In the genomic region with DNA sequence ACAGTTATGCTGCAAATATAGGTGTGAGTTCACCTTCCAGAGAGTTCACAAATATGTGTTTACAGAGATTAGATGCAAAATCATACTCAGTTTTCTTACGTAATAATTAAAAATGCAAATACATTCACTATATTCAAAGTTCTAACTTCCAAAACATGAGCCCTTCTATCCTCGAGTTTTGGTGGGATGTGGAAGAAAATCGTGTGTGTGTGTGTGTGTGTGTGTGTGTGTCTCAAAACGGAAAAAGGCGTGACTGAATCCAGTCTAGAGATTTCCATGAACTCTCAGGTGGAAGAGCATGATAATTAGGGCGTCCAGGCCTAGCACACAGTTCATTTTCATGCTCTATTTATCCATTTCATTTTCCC, we compare ENCODE assay signal across 11 cellular contexts. TPM values are rescaled to one million over a fixed set of nuclear protein-coding genes. Genes with fewer than 3 reads are reported as not detected.
A peak's percentile ranks its signal among the peaks of the same experiment; 100 is the strongest.
DNase-seq lines count a peak whose midpoint lies in the region; ATAC-seq and TF ChIP-seq lines count a peak whose summit lies in the region.
"Had no signal": no experiment of that assay in that cellular context is flagged by ENCODE, and none has a peak within 500 bp of the region (broad histone marks: within the 10 kb centered on the region; RNA-seq: fewer than 3 reads in every experiment).

No MANE protein-coding gene starts in this region.

- H3K4me1 ChIP-seq in ES-I3 (ENCODE audit: insufficient read depth, low read length) (peaks cover 7% of the 10 kb centered on the region; the same call in 1 of the 2 replicates), MM.1S (ENCODE audit: low read length) (peaks cover 12% of the 10 kb centered on the region; the same call in 1 of the 2 replicates), colonic mucosa (peaks cover 4% of the 10 kb centered on the region), muscle layer of duodenum (ENCODE audit: control insufficient read depth in 1 of 2, insufficient read depth in 2 of 2, low read length in 2 of 2) (no peaks in the 10 kb centered on the region), BE2C (no peaks in the 10 kb centered on the region)

- DNase-seq in MM.1S (no peak), colonic mucosa (no peak), BE2C (no peak), CD14-positive monocyte (ENCODE audit: low spot score) (no peak), NCI-H774 (lab: John Stamatoyannopoulos, UW) (no peak)

- H3K4me3 ChIP-seq in MM.1S (ENCODE audit: low read length), result peak overlapping the region; percentile 93
- H3K4me3 ChIP-seq in colonic mucosa, result peak overlapping the region; percentile 66
- peak overlapping the region in 1 of 2 donors; percentile 55 for H3K4me3 ChIP-seq in muscle layer of duodenum (ENCODE audit: low read depth in 1 of 2, low read length in 2 of 2)
- H3K4me3 ChIP-seq in BE2C (ENCODE audit: low read depth, low read length), result no peak overlapping the region

- no peaks in the 10 kb centered on the region for H3K9me2 ChIP-seq in MM.1S (replicated peaks; ENCODE audit: insufficient read depth, low read length)

- H3K36me3 ChIP-seq in ES-I3 (ENCODE audit: insufficient read depth, low read length), result no peaks in the 10 kb centered on the region
- no peaks in the 10 kb centered on the region for H3K36me3 ChIP-seq in MM.1S (replicated peaks; ENCODE audit: insufficient read depth, low read length)
- H3K36me3 ChIP-seq in colonic mucosa, result no peaks in the 10 kb centered on the region
- H3K36me3 ChIP-seq in muscle layer of duodenum (ENCODE audit: control insufficient read depth in 1 of 2, insufficient read depth in 2 of 2, low read length in 2 of 2), result no peaks in the 10 kb centered on the region
- H3K36me3 ChIP-seq in BE2C, result no peaks in the 10 kb centered on the region

- H3K4me1 Mint-ChIP-seq in CD14-positive monocyte, result peaks cover 16% of the 10 kb centered on the region
- H3K4me1 Mint-ChIP-seq: activated T-helper 17 cell treated with anti-CD3 and anti-CD28 coated beads, Interleukin-2, amount 50 U/mL, for 72 hours had no signal

- peak overlapping the region; percentile 84 for H3K4me2 ChIP-seq in MM.1S (ENCODE audit: low read depth, low read length)

- H3K27me3 ChIP-seq in MM.1S (replicated peaks; ENCODE audit: insufficient read depth, low read length) (no peaks in the 10 kb centered on the region), colonic mucosa (no peaks in the 10 kb centered on the region), muscle layer of duodenum (ENCODE audit: low read depth, low read length) (no peaks in the 10 kb centered on the region), BE2C (peaks cover 16% of the 10 kb centered on the region)

- TF ChIP-seq CTCF in MM.1S (IDR thresholded peaks at IDR 0.05; ENCODE audit: low read length) (no peak), colonic mucosa (IDR thresholded peaks at IDR 0.05) (no peak), BE2C (IDR thresholded peaks at IDR 0.05; ENCODE audit: low read depth, low read length) (no peak), CD14-positive monocyte (IDR thresholded peaks at IDR 0.05) (no peak)

- no peaks in the 10 kb centered on the region for H3K9me3 ChIP-seq in ES-I3 (ENCODE audit: control insufficient read depth, insufficient read depth, low read length)
- H3K9me3 ChIP-seq in MM.1S (replicated peaks; ENCODE audit: insufficient read depth, low read length), result no peaks in the 10 kb centered on the region
- H3K9me3 ChIP-seq in colonic mucosa, result no peaks in the 10 kb centered on the region
- no peaks in the 10 kb centered on the region for H3K9me3 ChIP-seq in muscle layer of duodenum (ENCODE audit: control insufficient read depth in 1 of 2, low read length in 2 of 2)
- H3K9me3 ChIP-seq in BE2C, result no peaks in the 10 kb centered on the region

- H3F3A ChIP-seq in MM.1S (ENCODE audit: insufficient read depth, low read length), result peaks cover 20% of the 10 kb centered on the region

- intact Hi-C loops in colonic mucosa (cut with DNase I) (no loop called here), CD14-positive monocyte (cut with micrococcal nuclease) (no loop called here)

- H3K27ac ChIP-seq in MM.1S (ENCODE audit: low read length) (peak overlapping the region; percentile 77; the same call in 1 of the 2 replicates), colonic mucosa (peak overlapping the region; percentile 97), muscle layer of duodenum (ENCODE audit: low read length) (peak overlapping the region; percentile 87)
- H3K27ac ChIP-seq: SK-N-MC had no signal

- peak overlapping the region; percentile 92; the same call in 1 of the 2 replicates for H2AFZ ChIP-seq in MM.1S (ENCODE audit: low read length)

- H3K36me3 Mint-ChIP-seq in CD14-positive monocyte, result peaks cover 2 to 8% of the 10 kb centered on the region in 2 donors

- H3K4me3 Mint-ChIP-seq in CD14-positive monocyte, result peak overlapping the region in 1 of 2 donors; percentile 93

- H3K79me2 ChIP-seq in MM.1S (ENCODE audit: low read length), result peaks cover 33% of the 10 kb centered on the region

- H3K27me3 Mint-ChIP-seq in CD14-positive monocyte (ENCODE audit: low read depth in 3 of 3), result peaks cover 30 to 43% (median 37%) of the 10 kb centered on the region in 3 donors

- no peaks in the 10 kb centered on the region for H4K20me1 ChIP-seq in MM.1S (ENCODE audit: insufficient read depth, low read length)

- no peak for ATAC-seq in GM19467 (IDR thresholded peaks at IDR 0.05; ENCODE audit: unreplicated experiment)
- ATAC-seq: activated T-helper 17 cell treated with anti-CD3 and anti-CD28 coated beads, Interleukin-2, amount 50 U/mL, for 72 hours had no signal

- no peak overlapping the region for H3K27ac Mint-ChIP-seq in CD14-positive monocyte
- H3K27ac Mint-ChIP-seq: activated T-helper 17 cell treated with anti-CD3 and anti-CD28 coated beads, Interleukin-2, amount 50 U/mL, for 72 hours had no signal

- H3K9ac ChIP-seq in ES-I3 (ENCODE audit: low read depth, low read length) (peak overlapping the region; percentile 98), MM.1S (ENCODE audit: low read length) (peak overlapping the region; percentile 84; the same call in 1 of the 2 replicates), colonic mucosa (ENCODE audit: low read depth in 2 of 2, low read length in 2 of 2) (peak overlapping the region; percentile 56 to 83)

- peaks cover 0 to 9% (median 3%) of the 10 kb centered on the region in 7 donors for H3K9me3 Mint-ChIP-seq in CD14-positive monocyte
- H3K9me3 Mint-ChIP-seq: activated T-helper 17 cell treated with anti-CD3 and anti-CD28 coated beads, Interleukin-2, amount 50 U/mL, for 72 hours had no signal

RNA-seq across cellular contexts. Expression of a gene that starts 1.2 kb away (rescaled TPM):
- 100 to 1,000 TPM; 237 to 308 TPM for total RNA-seq in colonic mucosa
- not detected for polyA plus RNA-seq in BE2C (2012; ENCODE audit: insufficient read depth, insufficient read length, low read depth)
- not detected for polyA plus RNA-seq in CD14-positive monocyte

RNA-seq across cellular contexts. Expression of a gene that starts 51.6 kb away (rescaled TPM):
- total RNA-seq in colonic mucosa, result under 1 TPM; 0.07 to 0.40 TPM
- not detected for polyA plus RNA-seq in BE2C (2012; ENCODE audit: insufficient read depth, insufficient read length, low read depth)
- polyA plus RNA-seq in CD14-positive monocyte, result not detected
- total RNA-seq: activated T-helper 17 cell treated with anti-CD3 and anti-CD28 coated beads, Interleukin-2, amount 50 U/mL, for 72 hours; HT1080 had no signal
